In genomic region chr12:20368653-20369163, GRCh38 we compare ENCODE assay signal across 2 cellular contexts.
TF ChIP-seq lines count a peak whose summit lies in the region.

No MANE protein-coding gene starts in this region.

TF ChIP-seq in liver, 16 proteins besides CTCF, POLR2A, EP300 and RAD21:
- TF ChIP-seq JUND (IDR thresholded peaks at IDR 0.05) (no peak), YY1 (IDR thresholded peaks at IDR 0.05) (no peak), MAX (IDR thresholded peaks at IDR 0.05) (no peak), RXRA (IDR thresholded peaks at IDR 0.05) (no peak), SP1 (IDR thresholded peaks at IDR 0.05) (no peak), EGR1 (IDR thresholded peaks at IDR 0.05; ENCODE audit: low read depth in 2 of 2) (no peak), NR2F2 (IDR thresholded peaks at IDR 0.05) (no peak), ZBTB33 (IDR thresholded peaks at IDR 0.05) (no peak), FOXA2 (IDR thresholded peaks at IDR 0.05) (no peak), HNF4G (IDR thresholded peaks at IDR 0.05) (no peak), GABPA (IDR thresholded peaks at IDR 0.05 in 1 of 2, conservative IDR thresholded peaks at IDR 0.05 in 1 of 2) (no peak)
TF ChIP-seq in liver: peak in this region for 0.

TF ChIP-seq in HepG2, 621 proteins besides CTCF, POLR2A, EP300 and RAD21:
- no peak for TF ChIP-seq SRSF4 (IDR thresholded peaks at IDR 0.05; ENCODE audit: low read depth, low read length, poor library complexity, severe bottlenecking)
- TF ChIP-seq JUNB (CRISPR knock-in tag; IDR thresholded peaks at IDR 0.05; ENCODE audit: borderline replicate concordance): no peak
- TF ChIP-seq PHF8 (CRISPR knock-in tag; IDR thresholded peaks at IDR 0.05): no peak
- no peak for TF ChIP-seq SNRNP70 (IDR thresholded peaks at IDR 0.05; ENCODE audit: low read depth, low read length)
- TF ChIP-seq ZNF672 (CRISPR knock-in tag; IDR thresholded peaks at IDR 0.05): no peak
- TF ChIP-seq NR1H2 (CRISPR knock-in tag; IDR thresholded peaks at IDR 0.05; ENCODE audit: borderline replicate concordance, low read depth): no peak
- no peak for TF ChIP-seq FOSL1 (CRISPR knock-in tag; IDR thresholded peaks at IDR 0.05; ENCODE audit: borderline replicate concordance)
- no peak for TF ChIP-seq SAP130 (CRISPR knock-in tag; IDR thresholded peaks at IDR 0.05; ENCODE audit: low read depth)
- no peak for TF ChIP-seq JARID2 (CRISPR knock-in tag; IDR thresholded peaks at IDR 0.05; ENCODE audit: insufficient replicate concordance)
- TF ChIP-seq ZNF414 (CRISPR knock-in tag; IDR thresholded peaks at IDR 0.05): no peak
- TF ChIP-seq ZBTB42 (CRISPR knock-in tag; IDR thresholded peaks at IDR 0.05): no peak
- no peak for TF ChIP-seq ZNF567 (CRISPR knock-in tag; IDR thresholded peaks at IDR 0.05; ENCODE audit: borderline replicate concordance)
- no peak for TF ChIP-seq ZNF589 (CRISPR knock-in tag; conservative IDR thresholded peaks at IDR 0.05)
- TF ChIP-seq MAFF (IDR thresholded peaks at IDR 0.05; ENCODE audit: low read depth, low read length): no peak
- no peak for TF ChIP-seq SNAPC2 (CRISPR knock-in tag; IDR thresholded peaks at IDR 0.05)
- TF ChIP-seq NRL (CRISPR knock-in tag; IDR thresholded peaks at IDR 0.05; ENCODE audit: borderline replicate concordance): no peak
